ENCODE assay signal across 8 cellular contexts in genomic region chr16:68237243-68238028, GRCh38. TPM values are rescaled to one million over a fixed set of nuclear protein-coding genes. Genes with fewer than 3 reads are reported as not detected.
DNase-seq lines count a peak whose midpoint lies in the region; ATAC-seq and TF ChIP-seq lines count a peak whose summit lies in the region.

No MANE protein-coding gene starts in this region.

- no peaks in the 10 kb centered on the region for H3K36me3 ChIP-seq in kidney epithelial cell (ENCODE audit: control insufficient read depth, insufficient read depth, low read length)

- H3K27ac Mint-ChIP-seq in activated CD4-positive, alpha-beta T cell treated with anti-CD3 and anti-CD28 coated beads for 36 hours = peak overlapping the region; percentile 86

- H3K9me3 ChIP-seq in AG04450 (ENCODE audit: control insufficient read depth, insufficient read depth, low read length) = peaks cover 7% of the 10 kb centered on the region; the same call in 1 of the 2 replicates

- no peaks in the 10 kb centered on the region for H3K36me3 Mint-ChIP-seq in activated CD4-positive, alpha-beta T cell treated with anti-CD3 and anti-CD28 coated beads for 36 hours (ENCODE audit: low read depth)

- DNase-seq in AG04450 (ENCODE audit: low read depth, low spot score) (peak; percentile 94), NCI-H460 (ENCODE audit: extremely low read depth, low read depth) (peak; percentile 99), choroid plexus epithelial cell (ENCODE audit: low read depth) (peak; percentile 98), kidney epithelial cell (ENCODE audit: low read depth) (peak; percentile 84)
- DNase-seq in activated CD4-positive, alpha-beta T cell treated with anti-CD3 and anti-CD28 coated beads for 36 hours = peak; percentile 96
- DNase-seq in stimulated activated CD4-positive, alpha-beta T cell treated with anti-CD3 and anti-CD28 coated beads, Interleukin-15, amount 100 ng/mL, for 1 hour (ENCODE audit: low read depth in 1 of 2, low spot score in 1 of 2) = peak; percentile 74 to 86

- H3K27ac ChIP-seq in AG04450 (ENCODE audit: low read depth, low read length) = peak overlapping the region; percentile 94

- CTCF ChIA-PET in AG04450 (lab: Charles Lee) = interaction anchor here (0.7 to 1.3 kb wide), 4 partner anchors 27 to 421 kb away, joined by 3 to 4 read pairs (median 3); partner anchors contain the start of gene SLC7A6
- CTCF ChIA-PET in activated CD4-positive, alpha-beta T cell treated with anti-CD3 and anti-CD28 coated beads for 36 hours (lab: Charles Lee) = interaction anchor here (0.6 to 2.7 kb wide), 7 partner anchors 24 to 241 kb away, joined by 3 to 13 read pairs (median 3); partner anchors contain the start of gene SLC7A6

- no peaks in the 10 kb centered on the region for H3K9me3 Mint-ChIP-seq in activated CD4-positive, alpha-beta T cell treated with anti-CD3 and anti-CD28 coated beads for 36 hours (ENCODE audit: low read depth)

- H3K4me1 Mint-ChIP-seq in activated CD4-positive, alpha-beta T cell treated with anti-CD3 and anti-CD28 coated beads for 36 hours = peaks cover 40% of the 10 kb centered on the region

- intact Hi-C loops in activated CD4-positive, alpha-beta T cell treated with anti-CD3 and anti-CD28 coated beads for 36 hours (cut with DNase I, micrococcal nuclease) = loop anchor here (1.0 to 5.0 kb wide), 6 partner anchors 8 to 431 kb away; partner anchors contain the start of genes PLA2G15 (in 2 of the 2), PSMB10 (in 2 of the 2), NFATC3 (in 1 of the 2) and RANBP10 (in 1 of the 2)

- no peak for TF ChIP-seq CTCF in AG04450 (IDR thresholded peaks at IDR 0.05; ENCODE audit: low read depth, low read length)
- no peak for TF ChIP-seq CTCF in choroid plexus epithelial cell (conservative IDR thresholded peaks at IDR 0.05; ENCODE audit: low read depth, low read length)
- TF ChIP-seq CTCF in kidney epithelial cell (IDR thresholded peaks at IDR 0.05; ENCODE audit: insufficient read depth, low read length, poor library complexity, severe bottlenecking) = no peak

- H3K27me3 ChIP-seq in AG04450 (ENCODE audit: control insufficient read depth, insufficient read depth, low read length) = no peaks in the 10 kb centered on the region
- no peaks in the 10 kb centered on the region for H3K27me3 ChIP-seq in kidney epithelial cell (ENCODE audit: control insufficient read depth, insufficient read depth, low read length)

- ATAC-seq in GM19023 (IDR thresholded peaks at IDR 0.05; ENCODE audit: unreplicated experiment) = peak; percentile 82
- peak; percentile 79 for ATAC-seq in HG03175 (IDR thresholded peaks at IDR 0.05; ENCODE audit: unreplicated experiment)
- ATAC-seq in activated CD4-positive, alpha-beta T cell treated with anti-CD3 and anti-CD28 coated beads for 36 hours = peak; percentile 79

- POLR2A ChIA-PET in AG04450 (lab: Yijun Ruan, JAX) = interaction anchor here (0.6 to 1.9 kb wide), 10 partner anchors 26 to 1369 kb away, joined by 3 to 13 read pairs (median 4); partner anchors contain the start of genes NFATC3, PRMT7, SLC7A6 and SLC7A6OS
- POLR2A ChIA-PET in activated CD4-positive, alpha-beta T cell treated with anti-CD3 and anti-CD28 coated beads for 36 hours (lab: Charles Lee) = interaction anchor here (0.8 to 1.4 kb wide), 5 partner anchors 26 to 891 kb away, joined by 3 to 4 read pairs (median 3); partner anchors contain the start of genes RANBP10 and TSNAXIP1

- peak overlapping the region; percentile 83 for H3K4me3 Mint-ChIP-seq in activated CD4-positive, alpha-beta T cell treated with anti-CD3 and anti-CD28 coated beads for 36 hours

- no peaks in the 10 kb centered on the region for H3K27me3 Mint-ChIP-seq in activated CD4-positive, alpha-beta T cell treated with anti-CD3 and anti-CD28 coated beads for 36 hours

- H3K4me3 ChIP-seq in AG04450 (ENCODE audit: low read depth, low read length) (peak overlapping the region; percentile 69), choroid plexus epithelial cell (ENCODE audit: low read depth, low read length) (peak overlapping the region; percentile 70), kidney epithelial cell (ENCODE audit: low read depth, low read length) (peak overlapping the region; percentile 53)

RNA-seq across cellular contexts. Expression of gene ESRP2, which starts 1.5 kb away (rescaled TPM):
- polyA plus RNA-seq in AG04450 (2011; rRNA removed) = 0.01 and 0.14 TPM in 2 replicates
- 0.23 TPM in 1 of 2 replicates, not detected in the other for polyA minus RNA-seq in AG04450 (2011; rRNA and poly(A)+ RNA removed)
- total RNA-seq in NCI-H460 (2014; rRNA removed; shearing (Covaris generic)) = 0.27 TPM in 1 of 2 replicates, not detected in the other
- polyA plus RNA-seq in NCI-H460 (2014; cell fraction: nucleus; rRNA removed) = 0.33 and 0.38 TPM in 2 replicates
- total RNA-seq in activated CD4-positive, alpha-beta T cell treated with anti-CD3 and anti-CD28 coated beads for 36 hours = under 1 TPM; 0.58 to 0.85 TPM
- total RNA-seq in kidney epithelial cell = 26.9 and 42.0 TPM in 2 replicates

RNA-seq across cellular contexts. Expression of gene PLA2G15, which starts 7.7 kb away (rescaled TPM):
- 15.7 and 18.7 TPM in 2 replicates for polyA plus RNA-seq in AG04450 (2011; rRNA removed)
- polyA minus RNA-seq in AG04450 (2011; rRNA and poly(A)+ RNA removed) = 9.6 and 14.9 TPM in 2 replicates
- total RNA-seq in NCI-H460 (2014; rRNA removed; shearing (Covaris generic)) = 7.5 and 7.6 TPM in 2 replicates
- 15.5 and 24.5 TPM in 2 replicates for polyA plus RNA-seq in NCI-H460 (2014; cell fraction: nucleus; rRNA removed)
- total RNA-seq in activated CD4-positive, alpha-beta T cell treated with anti-CD3 and anti-CD28 coated beads for 36 hours = 1 to 10 TPM; 6.0 to 7.0 TPM
- 27.2 and 29.6 TPM in 2 replicates for total RNA-seq in kidney epithelial cell

RNA-seq across cellular contexts. Expression of gene SLC7A6, which starts 26.9 kb away (rescaled TPM):
- polyA plus RNA-seq in AG04450 (2011; rRNA removed) = 27.4 and 30.3 TPM in 2 replicates
- polyA minus RNA-seq in AG04450 (2011; rRNA and poly(A)+ RNA removed) = 53.3 and 73.9 TPM in 2 replicates
- 21.5 and 22.1 TPM in 2 replicates for total RNA-seq in NCI-H460 (2014; rRNA removed; shearing (Covaris generic))
- 78.6 and 104 TPM in 2 replicates for polyA plus RNA-seq in NCI-H460 (2014; cell fraction: nucleus; rRNA removed)
- total RNA-seq in activated CD4-positive, alpha-beta T cell treated with anti-CD3 and anti-CD28 coated beads for 36 hours = 10 to 100 TPM; 55.7 to 58.7 TPM
- 12.1 and 29.4 TPM in 2 replicates for total RNA-seq in kidney epithelial cell

Comparison
In these comparisons a context has a peak if more than half of its experiments do, and no peak if none do; other contexts are left out.
1. Peak in every context shown above with its lines: DNase-seq, ATAC-seq, H3K4me3 ChIP-seq and H3K27ac ChIP-seq.
2. RNA of gene ESRP2, which starts 1.5 kb away (total RNA-seq): 26.9 to 42.0 TPM in kidney epithelial cell; 0.58 to 0.85 TPM in activated CD4-positive, alpha-beta T cell treated with anti-CD3 and anti-CD28 coated beads for 36 hours and 0.27 TPM in NCI-H460; every median in the first group is over 10 times any median in the second.